ENCODE assay signal across 5 cellular contexts in the genomic region with DNA sequence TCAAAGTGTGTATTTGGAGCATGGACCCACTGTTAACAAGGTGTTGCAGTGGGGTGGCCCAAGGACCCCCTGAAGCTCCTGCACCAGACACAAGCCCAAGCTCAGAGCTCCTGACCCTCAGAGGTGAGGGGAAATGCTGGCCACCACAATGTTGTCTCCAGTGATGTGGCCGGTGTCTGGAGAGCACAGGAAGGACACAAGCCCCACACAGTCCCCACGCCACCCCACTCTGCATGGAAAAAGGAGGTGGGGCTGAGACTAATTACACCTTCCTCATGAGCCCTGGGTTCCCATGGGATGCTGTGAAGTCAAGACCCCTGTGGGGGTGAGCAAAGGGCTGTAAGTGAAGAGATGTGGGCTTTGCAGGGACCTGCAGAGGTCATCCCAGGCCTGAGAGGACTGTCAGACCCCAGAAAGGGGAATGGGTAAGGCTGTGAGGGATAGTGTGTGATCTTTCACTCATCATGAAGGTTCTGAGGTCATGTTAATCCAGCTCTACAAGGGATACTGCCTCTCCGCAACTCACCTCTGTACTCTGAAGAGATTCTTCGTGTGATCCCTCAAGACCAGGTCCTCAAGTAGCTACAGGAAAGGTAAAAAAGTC.
"Had no signal": no experiment of that assay in that cellular context is flagged by ENCODE, and none has a peak within 500 bp of the region (broad histone marks: within the 10 kb centered on the region; RNA-seq: fewer than 3 reads in every experiment).

No MANE protein-coding gene starts in this region.

- H3K27ac ChIP-seq: GM23248 had no signal

- H3K9ac ChIP-seq: GM23248 had no signal

- H3K36me3 Mint-ChIP-seq: IgD-negative memory B cell had no signal

- H2AFZ ChIP-seq: GM23248 had no signal

- H3K27ac Mint-ChIP-seq: IgD-negative memory B cell had no signal

- DNase-seq: GM23248, GOT3, H7, HCEC 1CT had no signal

- H3K4me3 Mint-ChIP-seq: IgD-negative memory B cell had no signal

- H3K4me3 ChIP-seq: GM23248 had no signal

- H3K4me1 Mint-ChIP-seq: IgD-negative memory B cell had no signal
